Comparison of ENCODE assay signal across 21 cellular contexts in genomic region chr6:131657630-131658111, GRCh38. TPM values are rescaled to one million over a fixed set of nuclear protein-coding genes. Genes with fewer than 3 reads are reported as not detected.
DNase-seq lines count a peak whose midpoint lies in the region; TF ChIP-seq lines count a peak whose summit lies in the region.
"Had no signal": no experiment of that assay in that cellular context is flagged by ENCODE, and none has a peak within 500 bp of the region (broad histone marks: within the 10 kb centered on the region; RNA-seq: fewer than 3 reads in every experiment).

No MANE protein-coding gene starts in this region.

- POLR2A ChIA-PET in AG04450 (lab: Yijun Ruan, JAX): interaction anchor here (0.7 kb wide), 1 partner anchor 396 kb away, joined by 3 read pairs; no protein-coding TSS in a partner anchor

- no peaks in the 10 kb centered on the region for H3K27me3 Mint-ChIP-seq in T-helper 2 cell treated with Interferon-gamma antibody and Interleukin-4, amounts not matched to agents 5 μg/mL and 100 μg/mL, for 36 hours (ENCODE audit: low read depth)
- H3K27me3 Mint-ChIP-seq: stimulated activated memory B cell treated with anti-CD40 and anti-IgM and Interleukin-4, amounts not matched to agents 10 μg/mL and 1 μg/mL and 100 μg/mL, for 72 hours had no signal

- H3K9me3 ChIP-seq in AG04450 (ENCODE audit: control insufficient read depth, insufficient read depth, low read length): no peaks in the 10 kb centered on the region

- H3K4me3 ChIP-seq in AG04450 (ENCODE audit: low read depth, low read length): no peak overlapping the region
- H3K4me3 ChIP-seq: skin epidermis had no signal

- no peaks in the 10 kb centered on the region for H3K27me3 ChIP-seq in AG04450 (ENCODE audit: control insufficient read depth, insufficient read depth, low read length)

- peak overlapping the region; percentile 5 for H3K4me3 Mint-ChIP-seq in T-helper 2 cell treated with Interferon-gamma antibody and Interleukin-4, amounts not matched to agents 5 μg/mL and 100 μg/mL, for 36 hours
- H3K4me3 Mint-ChIP-seq: stimulated activated memory B cell treated with anti-CD40 and anti-IgM and Interleukin-4, amounts not matched to agents 10 μg/mL and 1 μg/mL and 100 μg/mL, for 72 hours; type B pancreatic cell; WTC11 had no signal

- no peak for TF ChIP-seq CTCF in AG04450 (IDR thresholded peaks at IDR 0.05; ENCODE audit: low read depth, low read length)

- H3K9me3 Mint-ChIP-seq in T-helper 2 cell treated with Interferon-gamma antibody and Interleukin-4, amounts not matched to agents 5 μg/mL and 100 μg/mL, for 36 hours: no peaks in the 10 kb centered on the region
- H3K9me3 Mint-ChIP-seq: stimulated activated memory B cell treated with anti-CD40 and anti-IgM and Interleukin-4, amounts not matched to agents 10 μg/mL and 1 μg/mL and 100 μg/mL, for 72 hours; type B pancreatic cell had no signal

- CTCF ChIA-PET in AG04450 (lab: Charles Lee): interaction anchor here (0.6 to 1.2 kb wide), 4 partner anchors 29 to 253 kb away, joined by 3 to 7 read pairs (median 3); partner anchors contain the start of gene MED23

- peaks cover 7% of the 10 kb centered on the region for H3K36me3 Mint-ChIP-seq in T-helper 2 cell treated with Interferon-gamma antibody and Interleukin-4, amounts not matched to agents 5 μg/mL and 100 μg/mL, for 36 hours (ENCODE audit: low read depth)
- H3K36me3 Mint-ChIP-seq: stimulated activated memory B cell treated with anti-CD40 and anti-IgM and Interleukin-4, amounts not matched to agents 10 μg/mL and 1 μg/mL and 100 μg/mL, for 72 hours; type B pancreatic cell; WTC11 had no signal

- H3K27ac Mint-ChIP-seq in T-helper 2 cell treated with Interferon-gamma antibody and Interleukin-4, amounts not matched to agents 5 μg/mL and 100 μg/mL, for 36 hours: no peak overlapping the region
- H3K27ac Mint-ChIP-seq: stimulated activated memory B cell treated with anti-CD40 and anti-IgM and Interleukin-4, amounts not matched to agents 10 μg/mL and 1 μg/mL and 100 μg/mL, for 72 hours; type B pancreatic cell; WTC11 had no signal

- DNase-seq in AG04450 (ENCODE audit: low read depth, low spot score) (peak; percentile 39), HCEC 1CT (peak; percentile 48), fibroblast of peridontal ligament (ENCODE audit: extremely low read depth) (peak; percentile 30), NCI-H2227 (lab: John Stamatoyannopoulos, UW; ENCODE audit: unreplicated experiment) (no peak), NCI-H774 (lab: John Stamatoyannopoulos, UW) (no peak), islet precursor cell (no peak), middle frontal gyrus (ENCODE audit: extremely low spot score, low spot score) (no peak)
- DNase-seq in T-helper 2 cell treated with Interferon-gamma antibody and Interleukin-4, amounts not matched to agents 5 μg/mL and 100 μg/mL, for 36 hours (ENCODE audit: low spot score): peak; percentile 18
- DNase-seq: activated CD8-positive, alpha-beta memory T cell treated with anti-CD3 and anti-CD28 coated beads for 24 hours; activated effector memory CD4-positive, alpha-beta T cell treated with Interleukin-2 at 50 U/mL for 16 hours; aorta; hippocampal formation; NCI-H1930; NCI-H526 treated with DMSO at 0.1 percent for 48 hours; SW 1271 had no signal

- H3K4me1 Mint-ChIP-seq in T-helper 2 cell treated with Interferon-gamma antibody and Interleukin-4, amounts not matched to agents 5 μg/mL and 100 μg/mL, for 36 hours (ENCODE audit: low read depth): peaks cover 21% of the 10 kb centered on the region
- H3K4me1 Mint-ChIP-seq: stimulated activated memory B cell treated with anti-CD40 and anti-IgM and Interleukin-4, amounts not matched to agents 10 μg/mL and 1 μg/mL and 100 μg/mL, for 72 hours; WTC11 had no signal

- H3K27ac ChIP-seq in AG04450 (ENCODE audit: low read depth, low read length): peak overlapping the region; percentile 3
- H3K27ac ChIP-seq: HL-60, parathyroid adenoma, skin epidermis had no signal

RNA-seq across cellular contexts. Expression of gene ENPP3, which starts 20.6 kb away (rescaled TPM):
- polyA plus RNA-seq in AG04450 (2011; rRNA removed): 0.11 and 0.14 TPM in 2 replicates
- polyA minus RNA-seq in AG04450 (2011; rRNA and poly(A)+ RNA removed): 0.09 and 0.43 TPM in 2 replicates

RNA-seq across cellular contexts. Expression of gene MED23, which starts 29.6 kb away (rescaled TPM):
- polyA plus RNA-seq in AG04450 (2011; rRNA removed): 32.5 and 40.1 TPM in 2 replicates
- polyA minus RNA-seq in AG04450 (2011; rRNA and poly(A)+ RNA removed): 24.7 and 40.4 TPM in 2 replicates

RNA-seq across cellular contexts. Expression of gene OR2A4, which starts 43.5 kb away (rescaled TPM):
- polyA plus RNA-seq in AG04450 (2011; rRNA removed): 0.04 TPM in 1 of 2 replicates, not detected in the other
- not detected in 2 replicates for polyA minus RNA-seq in AG04450 (2011; rRNA and poly(A)+ RNA removed)

RNA-seq across cellular contexts. Expression of gene CTAGE9, which starts 53.1 kb away (rescaled TPM):
- not detected in 2 replicates for polyA plus RNA-seq in AG04450 (2011; rRNA removed)
- polyA minus RNA-seq in AG04450 (2011; rRNA and poly(A)+ RNA removed): not detected in 2 replicates
- polyA plus RNA-seq: aorta had no signal

Comparison
In these comparisons a context has a peak if more than half of its experiments do, and no peak if none do; other contexts are left out.
1. DNase-seq: peak in AG04450 (single experiment), HCEC 1CT (single experiment), T-helper 2 cell treated with Interferon-gamma antibody and Interleukin-4, amounts not matched to agents 5 μg/mL and 100 μg/mL, for 36 hours (single experiment) and fibroblast of peridontal ligament (single experiment); none in NCI-H2227 (single experiment), NCI-H774 (single experiment), islet precursor cell (single experiment) and middle frontal gyrus (single experiment).